ENCODE assay signal across 30 cellular contexts in genomic region chr14:53757732-53758131, GRCh38.
"Had no signal": no experiment of that assay in that cellular context is flagged by ENCODE, and none has a peak within 500 bp of the region (broad histone marks: within the 10 kb centered on the region; RNA-seq: fewer than 3 reads in every experiment).

No MANE protein-coding gene starts in this region.

- H3K27me3 ChIP-seq: brain microvascular endothelial cell, dorsolateral prefrontal cortex had no signal

- H3K27me3 Mint-ChIP-seq: activated B cell treated with CpG ODN at 0.5 μM for 24 hours; activated CD8-positive, alpha-beta T cell treated with anti-CD3 and anti-CD28 coated beads for 36 hours; central memory CD8-positive, alpha-beta T cell; dendritic cell treated with granulocyte-macrophage colony-stimulating factor and Interleukin-4, amounts not matched to agents 40 ng/mL and 50 ng/mL, for 4 days had no signal

- H3K36me3 Mint-ChIP-seq: activated naive CD8-positive, alpha-beta T cell had no signal

- H3K27ac ChIP-seq: brain microvascular endothelial cell, coronary artery, dorsolateral prefrontal cortex, WERI-Rb-1 had no signal

- H3K27ac Mint-ChIP-seq: activated B cell treated with CpG ODN at 0.5 μM for 24 hours; activated CD8-positive, alpha-beta T cell treated with anti-CD3 and anti-CD28 coated beads for 36 hours; activated naive CD8-positive, alpha-beta T cell; activated T-helper 17 cell treated with anti-CD3 and anti-CD28 coated beads, Interleukin-2, amount 50 U/mL, for 72 hours; dendritic cell treated with granulocyte-macrophage colony-stimulating factor and Interleukin-4, amounts not matched to agents 40 ng/mL and 50 ng/mL, for 4 days; endodermal cell; T-helper 1 cell treated with Interleukin-12 subunit alpha and Interleukin-12 subunit beta and Interleukin-4 antibody, amounts not matched to agents 30 μg/mL and 1 μg/mL, for 36 hours; T-helper 2 cell treated with Interferon-gamma antibody and Interleukin-4, amounts not matched to agents 5 μg/mL and 100 μg/mL, for 36 hours had no signal

- H3K9me3 Mint-ChIP-seq: T-helper 2 cell treated with Interferon-gamma antibody and Interleukin-4, amounts not matched to agents 5 μg/mL and 100 μg/mL, for 36 hours had no signal

- ATAC-seq: activated CD4-positive, CD25-positive, alpha-beta regulatory T cell treated with anti-CD3 and anti-CD28 coated beads, Interleukin-2, amount 50 U/mL, for 24 hours; activated CD8-positive, alpha-beta T cell treated with anti-CD3 and anti-CD28 coated beads for 36 hours; activated T-cell treated with anti-CD3 and anti-CD28 coated beads, Interleukin-2, amount 50 U/mL, for 4 hours; activated T-helper 17 cell treated with anti-CD3 and anti-CD28 coated beads, Interleukin-2, amount 50 U/mL, for 72 hours; esophagus mucosa had no signal

- H3K4me1 Mint-ChIP-seq: activated B cell treated with CpG ODN at 0.5 μM for 24 hours; activated T-helper 17 cell treated with anti-CD3 and anti-CD28 coated beads, Interleukin-2, amount 50 U/mL, for 72 hours; central memory CD8-positive, alpha-beta T cell; endodermal cell had no signal

- H3K4me3 Mint-ChIP-seq: activated B cell treated with CpG ODN at 0.5 μM for 24 hours; activated CD8-positive, alpha-beta T cell treated with anti-CD3 and anti-CD28 coated beads for 36 hours; activated naive CD8-positive, alpha-beta T cell; activated T-cell treated with anti-CD3 and anti-CD28 coated beads, Interleukin-2, amount 50 U/mL, for 4 hours; activated T-helper 17 cell treated with anti-CD3 and anti-CD28 coated beads, Interleukin-2, amount 50 U/mL, for 72 hours; central memory CD8-positive, alpha-beta T cell; dendritic cell treated with granulocyte-macrophage colony-stimulating factor and Interleukin-4, amounts not matched to agents 40 ng/mL and 50 ng/mL, for 4 days; endodermal cell; T-helper 1 cell treated with Interleukin-12 subunit alpha and Interleukin-12 subunit beta and Interleukin-4 antibody, amounts not matched to agents 30 μg/mL and 1 μg/mL, for 36 hours; T-helper 2 cell treated with Interferon-gamma antibody and Interleukin-4, amounts not matched to agents 5 μg/mL and 100 μg/mL, for 36 hours had no signal

- DNase-seq: activated B cell treated with CpG ODN at 0.5 μM for 24 hours; activated CD4-positive, alpha-beta T cell treated with anti-CD3 and anti-CD28 coated beads for 48 hours; activated CD4-positive, alpha-beta T cell treated with anti-CD3 and anti-CD28 coated beads, Interleukin-2, amount 50 U/mL, for 1 hour; activated CD4-positive, alpha-beta T cell treated with anti-CD3 and anti-CD28 coated beads, Interleukin-2, amount 50 U/mL, for 48 hours; activated CD8-positive, alpha-beta memory T cell treated with anti-CD3 and anti-CD28 coated beads for 24 hours; activated CD8-positive, alpha-beta T cell treated with anti-CD3 and anti-CD28 coated beads for 36 hours; activated effector memory CD4-positive, alpha-beta T cell treated with Interleukin-2 at 50 U/mL for 16 hours; activated gamma-delta T cell treated with Interleukin-2 at 50 U/mL for 16 hours; activated naive CD4-positive, alpha-beta T cell treated with anti-CD3 and anti-CD28 coated beads, Interleukin-2, amount 50 U/mL, for 16 hours; activated naive CD4-positive, alpha-beta T cell treated with Interleukin-2 at 50 U/mL for 16 hours; activated T-cell treated with anti-CD3 and anti-CD28 coated beads, Interleukin-2, amount 50 U/mL, for 4 hours; amniotic stem cell; anterior cingulate cortex; brain microvascular endothelial cell; dorsolateral prefrontal cortex; effector memory CD4-positive, alpha-beta T cell; endodermal cell; foreskin fibroblast; head of caudate nucleus; T1000; WERI-Rb-1 had no signal
